ENCODE assay signal across 19 cellular contexts in genomic region chr4:109156346-109156745, GRCh38.
DNase-seq lines count a peak whose midpoint lies in the region; ATAC-seq and TF ChIP-seq lines count a peak whose summit lies in the region.
"Had no signal": no experiment of that assay in that cellular context is flagged by ENCODE, and none has a peak within 500 bp of the region (broad histone marks: within the 10 kb centered on the region; RNA-seq: fewer than 3 reads in every experiment).

No MANE protein-coding gene starts in this region.

- TF ChIP-seq CTCF in AG09319 (IDR thresholded peaks at IDR 0.05; ENCODE audit: low read depth, low read length): no peak
- no peak for TF ChIP-seq CTCF in fibroblast of mammary gland (conservative IDR thresholded peaks at IDR 0.05; ENCODE audit: control insufficient read depth, insufficient read depth, low read depth, low read length)
- TF ChIP-seq CTCF in nephron (IDR thresholded peaks at IDR 0.05; ENCODE audit: unreplicated experiment in 3 of 3): no peak

- H3K36me3 Mint-ChIP-seq in nephron (ENCODE audit: low read depth): no peaks in the 10 kb centered on the region
- H3K36me3 Mint-ChIP-seq: CD8-positive, alpha-beta T cell had no signal

- H3K27ac ChIP-seq in substantia nigra (ENCODE audit: low read depth, low read length, poor library complexity, severe bottlenecking): no peak overlapping the region
- H3K27ac ChIP-seq: 22Rv1; A549; BLaER1 treated with 17β-estradiol and CSF1 and Interleukin-3, amounts not matched to agents 10 nM and 100 nM; HL-60 had no signal

- H3K27me3 ChIP-seq in adipocyte (replicated peaks; ENCODE audit: control insufficient read depth, insufficient read depth, low read length): no peaks in the 10 kb centered on the region
- H3K27me3 ChIP-seq: BLaER1 treated with 17β-estradiol and CSF1 and Interleukin-3, amounts not matched to agents 10 nM and 100 nM had no signal

- H3K36me3 ChIP-seq in adipocyte (ENCODE audit: control insufficient read depth, insufficient read depth, low read length, severe bottlenecking): no peaks in the 10 kb centered on the region
- H3K36me3 ChIP-seq: BLaER1 treated with 17β-estradiol and CSF1 and Interleukin-3, amounts not matched to agents 10 nM and 100 nM; HAP-1 had no signal

- no peaks in the 10 kb centered on the region for H3K9me3 Mint-ChIP-seq in nephron
- H3K9me3 Mint-ChIP-seq: CD8-positive, alpha-beta T cell had no signal

- H3K9me3 ChIP-seq in adipocyte (ENCODE audit: control insufficient read depth, low read length): no peaks in the 10 kb centered on the region
- H3K9me3 ChIP-seq: A549; BLaER1 treated with 17β-estradiol and CSF1 and Interleukin-3, amounts not matched to agents 10 nM and 100 nM; HAP-1 had no signal

- H3K4me1 ChIP-seq in adipocyte (ENCODE audit: control insufficient read depth, insufficient read depth, low read length): peaks cover 5% of the 10 kb centered on the region
- H3K4me1 ChIP-seq: A549; BLaER1 treated with 17β-estradiol and CSF1 and Interleukin-3, amounts not matched to agents 10 nM and 100 nM had no signal

- no peak overlapping the region for H3K4me3 Mint-ChIP-seq in nephron
- H3K4me3 Mint-ChIP-seq: B cell; CD8-positive, alpha-beta T cell had no signal

- peaks cover 47% of the 10 kb centered on the region for H3K4me1 Mint-ChIP-seq in nephron
- H3K4me1 Mint-ChIP-seq: B cell had no signal

- H3K4me3 ChIP-seq in adipocyte (ENCODE audit: low read length) (no peak overlapping the region), fibroblast of mammary gland (ENCODE audit: control insufficient read depth, low read depth, low read length) (no peak overlapping the region)
- H3K4me3 ChIP-seq: A549; BLaER1 treated with 17β-estradiol and CSF1 and Interleukin-3, amounts not matched to agents 10 nM and 100 nM; GM12878; HAP-1 had no signal

- H3K9ac ChIP-seq in adipocyte (ENCODE audit: low read length): no peak overlapping the region
- H3K9ac ChIP-seq: BLaER1 treated with 17β-estradiol and CSF1 and Interleukin-3, amounts not matched to agents 10 nM and 100 nM had no signal

- ATAC-seq in HG02571 (IDR thresholded peaks at IDR 0.05; ENCODE audit: unreplicated experiment): no peak
- ATAC-seq: A549; CD8-positive, alpha-beta T cell had no signal

- DNase-seq in AG09319 (ENCODE audit: extremely low read depth, low read depth) (peak; percentile 22), adipocyte (ENCODE audit: low read depth) (peak; percentile 48), fibroblast of mammary gland (ENCODE audit: low read depth) (peak; percentile 48), substantia nigra (lab: John Stamatoyannopoulos, UW) (no peak)
- DNase-seq in activated CD4-positive, CD25-positive, alpha-beta regulatory T cell treated with anti-CD3 and anti-CD28 coated beads, Interleukin-2, amount 50 U/mL, for 72 hours: no peak
- DNase-seq: Calu3; CD8-positive, alpha-beta T cell; DND-41; EL; IMR-90 had no signal

- peak overlapping the region; percentile 91 to 98 (median 96) for H3K27ac Mint-ChIP-seq in nephron
- H3K27ac Mint-ChIP-seq: B cell; CD8-positive, alpha-beta T cell had no signal

- H3K27me3 Mint-ChIP-seq in nephron (ENCODE audit: low read depth): no peaks in the 10 kb centered on the region
- H3K27me3 Mint-ChIP-seq: B cell had no signal

Comparison
In these comparisons a context has a peak if more than half of its experiments do, and no peak if none do; other contexts are left out.
1. DNase-seq: peak in AG09319 (single experiment), adipocyte (single experiment) and fibroblast of mammary gland (single experiment); none in activated CD4-positive, CD25-positive, alpha-beta regulatory T cell treated with anti-CD3 and anti-CD28 coated beads, Interleukin-2, amount 50 U/mL, for 72 hours (single experiment) and substantia nigra (0 of 49).